Comparison of ENCODE assay signal across 8 cellular contexts in the genomic region with DNA sequence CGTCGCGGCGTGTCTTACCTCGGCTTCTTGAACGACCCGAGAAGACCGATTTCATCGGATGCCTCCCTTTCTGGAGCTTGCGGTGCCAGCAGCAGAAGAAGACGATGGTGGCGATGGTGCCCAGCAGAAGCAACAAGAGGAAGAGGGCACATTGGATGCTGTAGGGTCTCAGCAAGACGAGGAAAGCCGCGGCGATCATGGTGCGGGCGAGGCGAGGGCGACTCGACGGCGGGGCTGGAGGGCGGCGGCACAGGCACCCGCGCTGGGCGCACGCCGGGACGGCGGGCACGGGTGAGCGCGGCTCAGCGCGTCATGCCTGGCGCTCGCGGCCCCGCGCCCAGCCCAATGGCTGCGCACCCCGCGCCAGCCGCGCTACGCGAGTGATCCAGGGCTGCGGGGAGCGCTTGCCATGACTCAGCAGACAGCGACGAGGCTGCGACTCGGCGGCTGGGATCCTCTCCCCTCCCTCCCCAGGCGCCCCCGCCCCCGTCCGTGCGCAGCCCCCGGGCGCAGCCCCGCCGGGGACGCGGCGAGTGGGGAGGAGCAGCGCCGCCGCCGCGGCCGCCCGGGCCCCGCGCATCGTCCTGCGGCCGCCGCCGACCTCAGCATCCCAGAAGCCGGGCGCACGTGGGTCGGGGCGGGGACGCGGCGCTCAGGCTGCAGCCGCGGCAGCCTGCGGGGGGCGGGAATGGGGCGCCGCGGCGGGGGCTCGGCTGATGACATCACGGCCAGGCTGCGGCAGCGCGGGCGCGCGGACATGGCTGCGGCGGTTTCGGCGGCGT. TPM values are rescaled to one million over a fixed set of nuclear protein-coding genes. Genes with fewer than 3 reads are reported as not detected.
DNase-seq lines count a peak whose midpoint lies in the region; ATAC-seq, FAIRE-seq and TF ChIP-seq lines count a peak whose summit lies in the region.

A gene with protein sequence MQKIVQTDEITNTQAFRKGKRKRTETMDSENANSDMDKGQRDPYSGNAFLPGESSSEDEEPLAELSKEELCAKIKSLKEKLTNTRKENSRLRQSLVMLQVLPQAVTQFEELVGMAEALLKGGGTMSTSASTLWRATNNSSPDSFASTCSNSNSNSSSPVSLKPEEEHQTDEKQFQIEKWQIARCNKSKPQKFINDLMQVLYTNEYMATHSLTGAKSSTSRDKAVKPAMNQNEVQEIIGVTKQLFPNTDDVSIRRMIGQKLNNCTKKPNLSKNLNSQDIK (plus strand): TSS at position 719 of the 782 bp plus-strand sequence. CDS start 26,704 bp downstream, outside the sequence.

- TF ChIP-seq CTCF in retinal pigment epithelial cell (conservative IDR thresholded peaks at IDR 0.05; ENCODE audit: low read depth, low read length), result no peak

- peaks cover 10% of the 10 kb centered on the region; the same call in 1 of the 2 replicates for H3K27me3 ChIP-seq in iPS DF 6.9 (ENCODE audit: control insufficient read depth, insufficient read depth, low read length)

- H3K4me3 ChIP-seq in iPS DF 6.9 (ENCODE audit: low read length), result peak within 1 kb of the TSS; percentile 62
- peak within 1 kb of the TSS; percentile 66 for H3K4me3 ChIP-seq in retinal pigment epithelial cell (ENCODE audit: low read length)

- FAIRE-seq in RCC 7860 (lab: Jason Lieb, UNC), result no peak

- no CpG with 5 or more reads among the region's 111 CpGs for WGBS in iPS DF 6.9 (ENCODE audit: insufficient coverage, insufficient read length)

- peak; percentile 92 for DNase-seq in Daoy (ENCODE audit: low read depth)
- DNase-seq in RCC 7860 (ENCODE audit: low spot score), result peak; percentile 78
- DNase-seq in astrocyte of the hippocampus (ENCODE audit: low read depth, low spot score), result peak; percentile 92
- no peak for DNase-seq in iPS DF 6.9 (ENCODE audit: low read depth, low spot score)
- DNase-seq in retinal pigment epithelial cell (ENCODE audit: low read depth), result no peak
- no peak for DNase-seq in T-helper 9 cell

- no peaks in the 10 kb centered on the region for H3K36me3 ChIP-seq in iPS DF 6.9 (ENCODE audit: control insufficient read depth, insufficient read depth, low read length)

- H3K9me3 ChIP-seq in iPS DF 6.9 (ENCODE audit: control insufficient read depth, insufficient read depth, low read length), result no peaks in the 10 kb centered on the region

- H3K27ac ChIP-seq in iPS DF 6.9 (ENCODE audit: low read length), result no peak within 1 kb of the TSS

- H3K4me1 ChIP-seq in iPS DF 6.9 (ENCODE audit: control insufficient read depth, insufficient read depth, low read length), result peaks cover 2% of the 10 kb centered on the region; the same call in 1 of the 2 replicates

- ATAC-seq in GM19438 (IDR thresholded peaks at IDR 0.05; ENCODE audit: low read depth, unreplicated experiment) (peak; percentile 33), HG03442 (IDR thresholded peaks at IDR 0.05; ENCODE audit: unreplicated experiment) (peak; percentile 36)

RNA-seq across cellular contexts. Expression of the gene that starts here (rescaled TPM):
- total RNA-seq in Daoy (2014; rRNA removed; shearing (Covaris generic)), result 8.1 and 9.0 TPM in 2 replicates

Comparison
In these comparisons a context has a peak if more than half of its experiments do, and no peak if none do; other contexts are left out.
1. DNase-seq: peak in Daoy (single experiment), RCC 7860 (single experiment) and astrocyte of the hippocampus (single experiment); none in iPS DF 6.9 (single experiment), retinal pigment epithelial cell (single experiment) and T-helper 9 cell (single experiment).